ENCODE assay signal across 1 cellular context in the genomic region with DNA sequence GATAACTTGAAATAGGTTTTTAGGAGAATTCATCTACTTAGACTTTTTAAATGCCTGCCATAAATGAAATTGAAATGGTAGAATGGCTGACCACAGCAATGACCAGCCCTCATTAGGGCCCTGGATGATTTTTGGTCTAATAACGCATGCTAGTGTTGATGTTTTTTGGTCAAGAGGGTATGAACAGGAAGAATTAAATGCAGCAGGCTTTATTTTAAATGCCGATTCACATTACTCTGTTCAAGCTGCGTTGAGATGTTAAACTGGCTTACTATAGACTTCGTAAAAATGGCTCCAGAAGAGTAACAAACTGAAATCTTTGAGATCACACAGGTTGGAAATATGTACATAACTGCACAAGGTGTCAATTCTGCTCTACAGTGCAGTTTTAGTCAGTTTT.
TF ChIP-seq lines count a peak whose summit lies in the region.

No MANE protein-coding gene starts in this region.

TF ChIP-seq in GM12878, 131 proteins besides CTCF, POLR2A, EP300 and RAD21:
- TF ChIP-seq, protein P1, sequence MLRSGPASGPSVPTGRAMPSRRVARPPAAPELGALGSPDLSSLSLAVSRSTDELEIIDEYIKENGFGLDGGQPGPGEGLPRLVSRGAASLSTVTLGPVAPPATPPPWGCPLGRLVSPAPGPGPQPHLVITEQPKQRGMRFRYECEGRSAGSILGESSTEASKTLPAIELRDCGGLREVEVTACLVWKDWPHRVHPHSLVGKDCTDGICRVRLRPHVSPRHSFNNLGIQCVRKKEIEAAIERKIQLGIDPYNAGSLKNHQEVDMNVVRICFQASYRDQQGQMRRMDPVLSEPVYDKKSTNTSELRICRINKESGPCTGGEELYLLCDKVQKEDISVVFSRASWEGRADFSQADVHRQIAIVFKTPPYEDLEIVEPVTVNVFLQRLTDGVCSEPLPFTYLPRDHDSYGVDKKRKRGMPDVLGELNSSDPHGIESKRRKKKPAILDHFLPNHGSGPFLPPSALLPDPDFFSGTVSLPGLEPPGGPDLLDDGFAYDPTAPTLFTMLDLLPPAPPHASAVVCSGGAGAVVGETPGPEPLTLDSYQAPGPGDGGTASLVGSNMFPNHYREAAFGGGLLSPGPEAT (IDR thresholded peaks at IDR 0.05; ENCODE audit: low read depth) = no peak
- TF ChIP-seq YBX1 (IDR thresholded peaks at IDR 0.05) (no peak), POLR2AphosphoS5 (IDR thresholded peaks at IDR 0.05; ENCODE audit: low read length) (peak; percentile 75), RB1 (IDR thresholded peaks at IDR 0.05; ENCODE audit: borderline replicate concordance) (no peak), NFXL1 (IDR thresholded peaks at IDR 0.05; ENCODE audit: borderline replicate concordance) (no peak)
